ENCODE assay signal across 24 cellular contexts in genomic region chrX:69297521-69297920, GRCh38.
"Had no signal": no experiment of that assay in that cellular context is flagged by ENCODE, and none has a peak within 500 bp of the region (broad histone marks: within the 10 kb centered on the region; RNA-seq: fewer than 3 reads in every experiment).

No MANE protein-coding gene starts in this region.

- DNase-seq: activated CD4-positive, alpha-beta T cell treated with anti-CD3 and anti-CD28 coated beads, Interleukin-2, amount 10 ng/mL, durations not matched to agents 24 days and 14 days; activated CD4-positive, alpha-beta T cell treated with anti-CD3 and anti-CD28 coated beads, Interleukin-2, amount 50 U/mL, for 48 hours; activated CD4-positive, CD25-positive, alpha-beta regulatory T cell treated with anti-CD3 and anti-CD28 coated beads, Interleukin-2, amount 50 U/mL, for 72 hours; activated gamma-delta T cell; activated naive CD4-positive, alpha-beta T cell treated with anti-CD3 and anti-CD28 coated beads for 36 hours; activated T-cell treated with anti-CD3 and anti-CD28 coated beads, Interleukin-2, amount 50 U/mL, for 48 hours; amygdala; MG63; MV-4-11; NCI-H1105; NCI-H1436; NCI-H1694 treated with DMSO at 0.1 percent for 48 hours; NCI-H2029 treated with DMSO at 0.1 percent for 48 hours; NCI-H446; NCI-H526; PC-3; SHP77; T-helper 17 cell; T-helper 9 cell had no signal

- H3K9me3 Mint-ChIP-seq: activated CD4-positive, alpha-beta T cell treated with anti-CD3 and anti-CD28 coated beads, Interleukin-2, amount 10 ng/mL, durations not matched to agents 24 days and 14 days; activated naive CD4-positive, alpha-beta T cell treated with anti-CD3 and anti-CD28 coated beads for 36 hours; activated T-helper 17 cell treated with anti-CD3 and anti-CD28 coated beads, Interleukin-2, amount 50 U/mL, for 72 hours; central memory CD8-positive, alpha-beta T cell; WTC11 had no signal

- H3K27me3 Mint-ChIP-seq: activated CD4-positive, alpha-beta T cell treated with anti-CD3 and anti-CD28 coated beads, Interleukin-2, amount 10 ng/mL, durations not matched to agents 24 days and 14 days; brain had no signal

- H3K27me3 ChIP-seq: MG63 had no signal

- H3K36me3 Mint-ChIP-seq: activated naive CD8-positive, alpha-beta T cell; brain; WTC11 had no signal

- H3K4me3 Mint-ChIP-seq: activated CD4-positive, alpha-beta T cell treated with anti-CD3 and anti-CD28 coated beads, Interleukin-2, amount 10 ng/mL, durations not matched to agents 24 days and 14 days; activated naive CD4-positive, alpha-beta T cell treated with anti-CD3 and anti-CD28 coated beads for 36 hours; activated naive CD8-positive, alpha-beta T cell; activated T-helper 17 cell treated with anti-CD3 and anti-CD28 coated beads, Interleukin-2, amount 50 U/mL, for 72 hours; brain; central memory CD8-positive, alpha-beta T cell; T-helper 17 cell; WTC11 had no signal

- ATAC-seq: activated T-helper 17 cell treated with anti-CD3 and anti-CD28 coated beads, Interleukin-2, amount 50 U/mL, for 72 hours; PC-3; T-helper 17 cell; WTC11 had no signal

- H3K27ac Mint-ChIP-seq: activated CD4-positive, alpha-beta T cell treated with anti-CD3 and anti-CD28 coated beads, Interleukin-2, amount 10 ng/mL, durations not matched to agents 24 days and 14 days; activated naive CD4-positive, alpha-beta T cell treated with anti-CD3 and anti-CD28 coated beads for 36 hours; activated naive CD8-positive, alpha-beta T cell; activated T-helper 17 cell treated with anti-CD3 and anti-CD28 coated beads, Interleukin-2, amount 50 U/mL, for 72 hours; T-helper 17 cell; WTC11 had no signal

- H3K4me3 ChIP-seq: MG63 had no signal

- H3K36me3 ChIP-seq: MG63 had no signal

- H3K9me3 ChIP-seq: MG63 had no signal

- H3K4me1 Mint-ChIP-seq: activated CD4-positive, alpha-beta T cell treated with anti-CD3 and anti-CD28 coated beads, Interleukin-2, amount 10 ng/mL, durations not matched to agents 24 days and 14 days; activated T-helper 17 cell treated with anti-CD3 and anti-CD28 coated beads, Interleukin-2, amount 50 U/mL, for 72 hours; central memory CD8-positive, alpha-beta T cell; WTC11 had no signal
